8 cellular contexts compared by ENCODE assay signal in the genomic region with DNA sequence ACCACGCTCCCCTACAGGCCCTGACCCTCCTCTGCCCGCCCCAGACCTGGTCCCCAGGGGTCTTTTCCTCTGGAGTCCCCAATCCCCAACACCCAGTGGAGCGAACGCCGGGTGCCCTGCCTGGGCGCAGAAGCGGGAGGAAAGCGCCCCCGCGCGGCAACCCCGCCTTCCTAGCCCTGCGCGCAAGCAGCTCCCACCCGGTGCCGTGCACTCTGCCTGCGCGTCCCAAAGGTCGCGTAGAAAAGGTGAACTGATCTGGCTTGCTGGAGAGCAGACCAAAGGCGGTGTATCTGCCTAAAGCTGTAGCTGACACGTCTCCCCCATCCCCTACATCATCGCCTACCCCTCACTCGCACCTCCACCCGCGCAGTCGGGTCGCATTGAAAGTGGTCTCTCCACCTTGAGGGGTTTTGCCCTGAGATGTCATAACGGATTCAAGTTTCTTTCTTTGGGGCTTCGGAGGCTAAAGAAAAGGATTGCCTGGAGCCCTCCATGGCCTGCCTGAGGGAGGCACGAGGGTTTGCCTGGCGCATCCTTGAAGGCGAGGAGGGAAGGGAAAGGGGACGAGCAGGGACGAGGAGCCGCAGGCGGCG. TPM values are rescaled to one million over a fixed set of nuclear protein-coding genes. Genes with fewer than 3 reads are reported as not detected.
DNase-seq lines count a peak whose midpoint lies in the region; ATAC-seq and TF ChIP-seq lines count a peak whose summit lies in the region.
"Had no signal": no experiment of that assay in that cellular context is flagged by ENCODE, and none has a peak within 500 bp of the region (broad histone marks: within the 10 kb centered on the region; RNA-seq: fewer than 3 reads in every experiment).

No MANE protein-coding gene starts in this region.

- ATAC-seq in activated T-cell treated with anti-CD3 and anti-CD28 coated beads, Interleukin-2, amount 50 U/mL, for 4 hours = peak; percentile 38 to 51
- ATAC-seq in stimulated activated effector memory CD8-positive, alpha-beta T cell treated with anti-CD3 and anti-CD28 coated beads, Interleukin-12 subunit alpha, Interleukin-12 subunit beta, amount 100 ng/mL, for 72 hours = peak; percentile 60
- ATAC-seq in GM21447 (IDR thresholded peaks at IDR 0.05; ENCODE audit: unreplicated experiment) = no peak

- H3K4me3 Mint-ChIP-seq in activated T-cell treated with anti-CD3 and anti-CD28 coated beads, Interleukin-2, amount 50 U/mL, for 4 hours = peak overlapping the region; percentile 53
- H3K4me3 Mint-ChIP-seq in stimulated activated effector memory CD8-positive, alpha-beta T cell treated with anti-CD3 and anti-CD28 coated beads, Interleukin-12 subunit alpha, Interleukin-12 subunit beta, amount 100 ng/mL, for 72 hours = peak overlapping the region; percentile 59

- H3K4me1 ChIP-seq in iPS-15b (ENCODE audit: control insufficient read depth, insufficient read depth, low read length) = peaks cover 14% of the 10 kb centered on the region

- no peaks in the 10 kb centered on the region for H3K9me3 ChIP-seq in iPS-15b (ENCODE audit: control insufficient read depth, insufficient read depth, low read length)

- no peak overlapping the region for H3K9ac ChIP-seq in iPS-15b (ENCODE audit: low read depth, low read length)

- peaks cover 1% of the 10 kb centered on the region for H3K36me3 Mint-ChIP-seq in activated T-cell treated with anti-CD3 and anti-CD28 coated beads, Interleukin-2, amount 50 U/mL, for 4 hours (ENCODE audit: insufficient read depth)
- no peaks in the 10 kb centered on the region for H3K36me3 Mint-ChIP-seq in stimulated activated effector memory CD8-positive, alpha-beta T cell treated with anti-CD3 and anti-CD28 coated beads, Interleukin-12 subunit alpha, Interleukin-12 subunit beta, amount 100 ng/mL, for 72 hours

- peaks cover 42% of the 10 kb centered on the region for H3K4me1 Mint-ChIP-seq in activated T-cell treated with anti-CD3 and anti-CD28 coated beads, Interleukin-2, amount 50 U/mL, for 4 hours (ENCODE audit: low read depth)
- peaks cover 45% of the 10 kb centered on the region for H3K4me1 Mint-ChIP-seq in stimulated activated effector memory CD8-positive, alpha-beta T cell treated with anti-CD3 and anti-CD28 coated beads, Interleukin-12 subunit alpha, Interleukin-12 subunit beta, amount 100 ng/mL, for 72 hours

- in situ Hi-C loops in GM13977 (cut with MboI; ENCODE audit: low pct_unique_long_range_greater_than_20kb, low sequenced_read_pairs, unreplicated experiment) = loop anchor here (25.0 kb wide), 1 partner anchor 585 kb away; no protein-coding TSS in a partner anchor

- no peaks in the 10 kb centered on the region for H3K9me3 Mint-ChIP-seq in activated T-cell treated with anti-CD3 and anti-CD28 coated beads, Interleukin-2, amount 50 U/mL, for 4 hours
- no peaks in the 10 kb centered on the region for H3K9me3 Mint-ChIP-seq in stimulated activated effector memory CD8-positive, alpha-beta T cell treated with anti-CD3 and anti-CD28 coated beads, Interleukin-12 subunit alpha, Interleukin-12 subunit beta, amount 100 ng/mL, for 72 hours

- peaks cover 94% of the 10 kb centered on the region for H3K27me3 ChIP-seq in iPS-15b (ENCODE audit: control insufficient read depth, insufficient read depth, low read length)

- H3K27ac Mint-ChIP-seq in stimulated activated effector memory CD8-positive, alpha-beta T cell treated with anti-CD3 and anti-CD28 coated beads, Interleukin-12 subunit alpha, Interleukin-12 subunit beta, amount 100 ng/mL, for 72 hours = no peak overlapping the region

- H3K27me3 Mint-ChIP-seq in activated T-cell treated with anti-CD3 and anti-CD28 coated beads, Interleukin-2, amount 50 U/mL, for 4 hours (ENCODE audit: low read depth) = peaks cover 85% of the 10 kb centered on the region

- H3K36me3 ChIP-seq in iPS-15b (ENCODE audit: control insufficient read depth, insufficient read depth, low read length) = no peaks in the 10 kb centered on the region

- peak overlapping the region; percentile 62 for H3K4me3 ChIP-seq in iPS-15b (ENCODE audit: low read depth, low read length)

- peak; percentile 62 for DNase-seq in GM13977 (ENCODE audit: low spot score)
- DNase-seq in activated T-cell treated with anti-CD3 and anti-CD28 coated beads, Interleukin-2, amount 50 U/mL, for 4 hours = peak; percentile 29
- no peak for DNase-seq in stimulated activated effector memory CD8-positive, alpha-beta T cell treated with anti-CD3 and anti-CD28 coated beads, Interleukin-12 subunit alpha, Interleukin-12 subunit beta, amount 100 ng/mL, for 72 hours (ENCODE audit: low spot score in 2 of 2)
- no peak for DNase-seq in NCI-H510A treated with DMSO at 0.1 percent for 48 hours (lab: John Stamatoyannopoulos, UW)
- DNase-seq in amniotic stem cell (lab: John Stamatoyannopoulos, UW) = no peak
- DNase-seq: NCI-H446 treated with DMSO at 0.1 percent for 48 hours had no signal

- TF ChIP-seq CTCF in GM13977 (IDR thresholded peaks at IDR 0.05; ENCODE audit: extremely low read depth, insufficient read depth, missing control alignments) = peak; percentile 65

RNA-seq across cellular contexts. Expression of a gene that starts 5.7 kb away (rescaled TPM):
- 1 to 10 TPM; 1.6 to 2.6 (median 2.5) TPM for total RNA-seq in activated T-cell treated with anti-CD3 and anti-CD28 coated beads, Interleukin-2, amount 50 U/mL, for 4 hours

RNA-seq across cellular contexts. Expression of a gene that starts 52.2 kb away (rescaled TPM):
- not detected for total RNA-seq in activated T-cell treated with anti-CD3 and anti-CD28 coated beads, Interleukin-2, amount 50 U/mL, for 4 hours

Comparison
In these comparisons a context has a peak if more than half of its experiments do, and no peak if none do; other contexts are left out.
1. DNase-seq: peak in GM13977 (single experiment) and activated T-cell treated with anti-CD3 and anti-CD28 coated beads, Interleukin-2, amount 50 U/mL, for 4 hours (single experiment); none in stimulated activated effector memory CD8-positive, alpha-beta T cell treated with anti-CD3 and anti-CD28 coated beads, Interleukin-12 subunit alpha, Interleukin-12 subunit beta, amount 100 ng/mL, for 72 hours (0 of 2), NCI-H510A treated with DMSO at 0.1 percent for 48 hours (single experiment) and amniotic stem cell (single experiment).